Comparison of ENCODE assay signal across 10 cellular contexts in the genomic region with DNA sequence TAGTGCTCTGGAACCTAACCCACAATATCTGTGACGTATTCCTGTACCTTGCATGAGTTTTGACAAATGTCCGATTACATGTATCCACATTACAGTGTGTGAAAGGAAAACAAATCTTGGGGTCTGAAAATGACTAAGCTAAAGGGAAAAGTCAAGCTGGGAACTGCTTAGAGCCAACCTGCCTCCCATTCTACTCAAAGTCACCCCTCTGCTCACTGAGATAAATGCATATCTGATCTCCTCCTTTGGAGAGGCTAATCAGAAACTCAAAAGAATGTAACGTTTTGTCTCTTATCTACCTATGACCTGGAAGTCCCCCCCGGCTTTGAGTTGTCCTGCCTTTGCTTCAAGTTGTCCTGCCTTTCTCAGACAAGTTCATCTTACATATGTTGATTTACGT.
"Had no signal": no experiment of that assay in that cellular context is flagged by ENCODE, and none has a peak within 500 bp of the region (broad histone marks: within the 10 kb centered on the region; RNA-seq: fewer than 3 reads in every experiment).

No MANE protein-coding gene starts in this region.

- H2AFZ ChIP-seq: GM23248, GM23338 had no signal

- H3K36me3 ChIP-seq: HAP-1 had no signal

- H3K4me1 ChIP-seq: HAP-1 had no signal

- DNase-seq: GM23248, GOT3, H7, H9, HCEC 1CT, HFFc6 had no signal

- H3K4me3 ChIP-seq: GM23248, GM23338, HAP-1 had no signal

- H3K9ac ChIP-seq: GM23248 had no signal

- H3K27ac ChIP-seq: GM23248 had no signal

- H3K4me2 ChIP-seq: GM23338 had no signal

- FAIRE-seq: H1, H54 had no signal

- H3K9me3 ChIP-seq: HAP-1 had no signal

- ATAC-seq: GM23338 had no signal
